ENCODE assay signal across 1 cellular context in the genomic region with DNA sequence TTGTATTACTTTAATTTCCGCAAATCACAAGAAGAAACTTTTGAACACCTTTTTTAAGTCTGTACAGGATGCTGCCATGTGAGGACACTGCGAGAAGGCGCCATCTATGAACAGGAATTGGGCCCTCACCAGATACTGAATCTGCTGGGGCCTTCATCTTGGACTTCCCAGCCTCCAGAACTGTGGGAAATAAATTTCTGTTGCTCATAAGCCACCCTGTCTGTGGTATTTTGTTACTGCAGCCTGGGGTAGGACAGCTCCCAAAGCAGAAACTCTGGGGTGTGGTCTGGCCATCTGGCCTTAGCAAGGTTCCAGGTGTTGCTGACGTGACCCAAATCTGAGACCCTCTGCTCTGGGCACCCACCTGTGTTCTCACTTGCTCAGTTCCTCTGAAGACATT.
TF ChIP-seq lines count a peak whose summit lies in the region.

No MANE protein-coding gene starts in this region.

TF ChIP-seq in GM23338, 12 proteins besides CTCF, POLR2A, EP300 and RAD21 (continued from another document):
- no peak for TF ChIP-seq CREB1 (CRISPR knock-in tag; IDR thresholded peaks at IDR 0.05; ENCODE audit: low read depth)
